In the genomic region with DNA sequence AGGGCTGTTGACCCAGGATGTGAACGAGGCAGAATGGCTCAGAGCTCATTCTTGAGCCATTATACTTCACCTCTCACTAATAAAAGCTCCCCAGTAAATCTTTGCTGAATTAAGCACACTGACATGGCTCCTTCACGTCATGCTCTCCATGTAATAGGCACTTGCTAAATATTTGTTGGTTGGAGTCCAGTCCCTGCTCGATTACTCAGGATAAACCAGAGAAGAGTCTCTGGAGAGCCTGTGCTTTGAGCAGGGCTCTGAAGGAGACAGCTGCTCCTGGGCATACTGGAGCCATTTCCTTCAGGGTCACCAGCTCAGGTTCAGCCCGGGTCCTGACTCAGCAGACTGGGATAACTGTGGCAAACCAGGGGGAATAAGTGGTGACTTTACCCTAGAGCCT, we compare ENCODE assay signal across 16 cellular contexts. TPM values are rescaled to one million over a fixed set of nuclear protein-coding genes. Genes with fewer than 3 reads are reported as not detected.
DNase-seq lines count a peak whose midpoint lies in the region; ATAC-seq, FAIRE-seq and TF ChIP-seq lines count a peak whose summit lies in the region.
"Had no signal": no experiment of that assay in that cellular context is flagged by ENCODE, and none has a peak within 500 bp of the region (broad histone marks: within the 10 kb centered on the region; RNA-seq: fewer than 3 reads in every experiment).

No MANE protein-coding gene starts in this region.

- no peak for TF ChIP-seq POLR2A in GM12891 (IDR thresholded peaks at IDR 0.05; ENCODE audit: low read depth, low read length)

- no peak for ATAC-seq in activated T-helper 17 cell treated with anti-CD3 and anti-CD28 coated beads, Interleukin-2, amount 50 U/mL, for 72 hours (replicated peaks)
- ATAC-seq: A549 had no signal

- peak; percentile 25 for DNase-seq in NCI-H82 (lab: John Stamatoyannopoulos, UW)
- no peak for DNase-seq in NCI-H82 treated with DMSO at 0.1 percent for 48 hours (lab: John Stamatoyannopoulos, UW; ENCODE audit: unreplicated experiment)
- DNase-seq in NCI-H460 (ENCODE audit: extremely low read depth, low read depth), result peak; percentile 36
- peak; percentile 16 for DNase-seq in fibroblast of the conjunctiva (ENCODE audit: low read depth)
- no peak for DNase-seq in GM12891 (ENCODE audit: insufficient read length, low spot score)
- DNase-seq in occipital lobe (lab: John Stamatoyannopoulos, UW), result no peak
- DNase-seq: activated CD4-positive, alpha-beta T cell treated with anti-CD3 and anti-CD28 coated beads, Interleukin-2, amount 50 U/mL, for 4 hours; NCI-H2081 treated with DMSO at 0.1 percent for 48 hours; posterior cingulate gyrus; SK-N-SH had no signal

- H3K9ac ChIP-seq in skeletal muscle tissue (ENCODE audit: low read depth in 1 of 3, low read length in 3 of 3), result no peak overlapping the region
- H3K9ac ChIP-seq: SK-N-SH had no signal

- no peaks in the 10 kb centered on the region for H3K36me3 Mint-ChIP-seq in activated T-helper 17 cell treated with anti-CD3 and anti-CD28 coated beads, Interleukin-2, amount 50 U/mL, for 72 hours (ENCODE audit: low read depth)

- peaks cover 0 to 2% (median 0%) of the 10 kb centered on the region in 3 donors for H3K4me1 ChIP-seq in skeletal muscle tissue (ENCODE audit: control insufficient read depth in 3 of 3, insufficient read depth in 3 of 3, low read length in 3 of 3)
- H3K4me1 ChIP-seq: A549 had no signal

- no peak overlapping the region for H3K4me3 Mint-ChIP-seq in activated T-helper 17 cell treated with anti-CD3 and anti-CD28 coated beads, Interleukin-2, amount 50 U/mL, for 72 hours

- no peak overlapping the region for H3K27ac Mint-ChIP-seq in activated T-helper 17 cell treated with anti-CD3 and anti-CD28 coated beads, Interleukin-2, amount 50 U/mL, for 72 hours
- H3K27ac Mint-ChIP-seq: activated T-helper 2 cell treated with anti-CD3 and anti-CD28 coated beads, Interferon-gamma antibody, Interleukin-2, Interleukin-4, amounts not matched to agents 10 μg/mL and 5 μg/mL and 100 μg/mL, durations not matched to agents 14 hours and 24 hours and 36 hours had no signal

- H3K27me3 ChIP-seq in skeletal muscle tissue (ENCODE audit: control insufficient read depth in 3 of 3, insufficient read depth in 3 of 3, low read length in 3 of 3), result no peaks in the 10 kb centered on the region

- FAIRE-seq in GM12891 (lab: Jason Lieb, UNC), result no peak
- FAIRE-seq: A549 had no signal

- no peaks in the 10 kb centered on the region for H3K36me3 ChIP-seq in skeletal muscle tissue (ENCODE audit: control insufficient read depth in 3 of 3, insufficient read depth in 3 of 3, low read length in 3 of 3)
- H3K36me3 ChIP-seq: thoracic aorta had no signal

- peak overlapping the region; percentile 32 for H3K27ac ChIP-seq in skeletal muscle tissue (ENCODE audit: low read depth, low read length)
- H3K27ac ChIP-seq: A549, hepatocyte, thoracic aorta had no signal

- H3K4me1 Mint-ChIP-seq in activated T-helper 17 cell treated with anti-CD3 and anti-CD28 coated beads, Interleukin-2, amount 50 U/mL, for 72 hours, result no peaks in the 10 kb centered on the region

- H3K9me3 ChIP-seq in skeletal muscle tissue (ENCODE audit: control insufficient read depth in 3 of 3, low read length in 3 of 3), result no peaks in the 10 kb centered on the region
- H3K9me3 ChIP-seq: A549, SK-N-SH, thoracic aorta had no signal

- H3K9me3 Mint-ChIP-seq in activated T-helper 17 cell treated with anti-CD3 and anti-CD28 coated beads, Interleukin-2, amount 50 U/mL, for 72 hours, result peaks cover 3% of the 10 kb centered on the region
- H3K9me3 Mint-ChIP-seq: activated T-helper 2 cell treated with anti-CD3 and anti-CD28 coated beads, Interferon-gamma antibody, Interleukin-2, Interleukin-4, amounts not matched to agents 10 μg/mL and 5 μg/mL and 100 μg/mL, durations not matched to agents 14 hours and 24 hours and 36 hours had no signal

- peaks cover 10% of the 10 kb centered on the region for H3K27me3 Mint-ChIP-seq in activated T-helper 17 cell treated with anti-CD3 and anti-CD28 coated beads, Interleukin-2, amount 50 U/mL, for 72 hours

- H3K4me3 ChIP-seq in skeletal muscle tissue (ENCODE audit: low read length in 3 of 3), result no peak overlapping the region
- H3K4me3 ChIP-seq: A549, hepatocyte, thoracic aorta had no signal

TF ChIP-seq in GM12891, 5 proteins besides CTCF, POLR2A, EP300 and RAD21:
- TF ChIP-seq POLR2AphosphoS5 (IDR thresholded peaks at IDR 0.05; ENCODE audit: low read depth, low read length) (no peak), PAX5 (IDR thresholded peaks at IDR 0.05; ENCODE audit: insufficient read depth, low read length, severe bottlenecking) (no peak), POU2F2 (IDR thresholded peaks at IDR 0.05; ENCODE audit: low read depth, low read length) (no peak), SPI1 (IDR thresholded peaks at IDR 0.05; ENCODE audit: low read depth, low read length) (no peak), TAF1 (IDR thresholded peaks at IDR 0.05; ENCODE audit: low read depth, low read length) (no peak)
TF ChIP-seq in GM12891: peak in this region for 0.

RNA-seq across cellular contexts. Expression of gene HLX, which starts 46.9 kb away (rescaled TPM):
- total RNA-seq in NCI-H460 (2014; rRNA removed; shearing (Covaris generic)), result 0.42 and 2.1 TPM in 2 replicates
- polyA plus RNA-seq in NCI-H460 (2014; cell fraction: nucleus; rRNA removed), result 0.46 and 0.61 TPM in 2 replicates
- total RNA-seq in skeletal muscle tissue (9.9 TPM), occipital lobe (0.31 TPM)
- 0.09 TPM for polyA plus RNA-seq in GM12891 (2012; ENCODE audit: low read depth, missing spikeins)
- 1 to 10 TPM in 1 of 2 donors, under 1 TPM in 1; 0.11 to 4.1 TPM for total RNA-seq in activated T-helper 17 cell treated with anti-CD3 and anti-CD28 coated beads, Interleukin-2, amount 50 U/mL, for 72 hours

Comparison
In these comparisons a context has a peak if more than half of its experiments do, and no peak if none do; other contexts are left out.
1. DNase-seq: peak in NCI-H82 (single experiment), NCI-H460 (single experiment) and fibroblast of the conjunctiva (single experiment); none in NCI-H82 treated with DMSO at 0.1 percent for 48 hours (single experiment), GM12891 (single experiment) and occipital lobe (single experiment).